21 cellular contexts compared by ENCODE assay signal in genomic region chr13:59157181-59157580, GRCh38.
"Had no signal": no experiment of that assay in that cellular context is flagged by ENCODE, and none has a peak within 500 bp of the region (broad histone marks: within the 10 kb centered on the region; RNA-seq: fewer than 3 reads in every experiment).

No MANE protein-coding gene starts in this region.

- H2AFZ ChIP-seq: neural progenitor cell, parathyroid adenoma had no signal

- H3K9me3 ChIP-seq: right lobe of liver, upper lobe of right lung had no signal

- H3K79me2 ChIP-seq: parathyroid adenoma had no signal

- H3K4me1 ChIP-seq: esophagus muscularis mucosa, heart right ventricle, left lung, neural progenitor cell, parathyroid adenoma, right lobe of liver, transverse colon, upper lobe of right lung, uterus had no signal

- H3K27ac ChIP-seq: esophagus muscularis mucosa, heart right ventricle, left lung, neural progenitor cell, parathyroid adenoma, right lobe of liver, transverse colon, upper lobe of right lung, uterus had no signal

- H3K9ac ChIP-seq: neural progenitor cell, parathyroid adenoma had no signal

- H3K27me3 ChIP-seq: esophagus muscularis mucosa, heart right ventricle, left lung, neural progenitor cell, right lobe of liver, transverse colon, upper lobe of right lung, uterus had no signal

- H3K4me3 ChIP-seq: esophagus muscularis mucosa, heart right ventricle, left lung, neural progenitor cell, right lobe of liver, transverse colon, upper lobe of right lung, uterus had no signal

- H3K4me2 ChIP-seq: neural progenitor cell had no signal

- H3K36me3 ChIP-seq: esophagus muscularis mucosa, heart right ventricle, left lung, neural progenitor cell, right lobe of liver, transverse colon, upper lobe of right lung, uterus had no signal

- DNase-seq: effector CD8-positive, alpha-beta T cell; endodermal cell; foreskin melanocyte; glutamatergic neuron; heart right ventricle; hippocampal formation; left cardiac atrium; left lung; mesenchymal stem cell; naive thymus-derived CD4-positive, alpha-beta T cell; right lobe of liver; small intestine; stimulated activated CD4-positive, alpha-beta T cell treated with anti-CD3 and anti-CD28 coated beads, Interleukin-15, amount 100 ng/mL, for 24 hours; stimulated activated CD4-positive, alpha-beta T cell treated with anti-CD3 and anti-CD28 coated beads, Interleukin-2, amount 100 ng/mL, for 48 hours; stimulated activated naive B cell treated with anti-CD40 and anti-IgM and Interleukin-4, amounts not matched to agents 10 μg/mL and 1 μg/mL and 100 μg/mL, for 72 hours; transverse colon; upper lobe of right lung; uterus had no signal
